10 cellular contexts compared by ENCODE assay signal in genomic region chr6:3612341-3613041, GRCh38.
A peak's percentile ranks its signal among the peaks of the same experiment; 100 is the strongest.
DNase-seq lines count a peak whose midpoint lies in the region; ATAC-seq and TF ChIP-seq lines count a peak whose summit lies in the region.
"Had no signal": no experiment of that assay in that cellular context is flagged by ENCODE, and none has a peak within 500 bp of the region (broad histone marks: within the 10 kb centered on the region; RNA-seq: fewer than 3 reads in every experiment).

No MANE protein-coding gene starts in this region.

- no peaks in the 10 kb centered on the region for H3K36me3 ChIP-seq in SJSA1

- H3K4me3 Mint-ChIP-seq in stimulated activated memory B cell treated with anti-CD40 and anti-IgM and Interleukin-4, amounts not matched to agents 10 μg/mL and 1 μg/mL and 100 μg/mL, for 72 hours = no peak overlapping the region

- H3K9me3 Mint-ChIP-seq in stimulated activated memory B cell treated with anti-CD40 and anti-IgM and Interleukin-4, amounts not matched to agents 10 μg/mL and 1 μg/mL and 100 μg/mL, for 72 hours = no peaks in the 10 kb centered on the region

- peak overlapping the region; percentile 62 for H3K27ac ChIP-seq in SJSA1

- no peaks in the 10 kb centered on the region for H3K27me3 ChIP-seq in SJSA1 (replicated peaks)

- no peak overlapping the region for H3K27ac Mint-ChIP-seq in stimulated activated memory B cell treated with anti-CD40 and anti-IgM and Interleukin-4, amounts not matched to agents 10 μg/mL and 1 μg/mL and 100 μg/mL, for 72 hours

- peaks cover 39% of the 10 kb centered on the region for H3K27me3 Mint-ChIP-seq in stimulated activated memory B cell treated with anti-CD40 and anti-IgM and Interleukin-4, amounts not matched to agents 10 μg/mL and 1 μg/mL and 100 μg/mL, for 72 hours

- CTCF ChIA-PET in AG04449 (lab: Yijun Ruan, JAX) = interaction anchor here (0.6 to 1.6 kb wide), 3 partner anchors 10 to 201 kb away, joined by 3 to 5 read pairs (median 4); no protein-coding TSS in a partner anchor

- no peak overlapping the region for H3K4me3 ChIP-seq in AG04449 (ENCODE audit: low read depth, low read length)
- H3K4me3 ChIP-seq in LNCaP clone FGC (ENCODE audit: low read depth, low read length) = no peak overlapping the region
- no peak overlapping the region for H3K4me3 ChIP-seq in SJSA1

- H3K4me1 ChIP-seq in SJSA1 (replicated peaks) = peaks cover 24% of the 10 kb centered on the region

- no peaks in the 10 kb centered on the region for H3K4me1 Mint-ChIP-seq in stimulated activated memory B cell treated with anti-CD40 and anti-IgM and Interleukin-4, amounts not matched to agents 10 μg/mL and 1 μg/mL and 100 μg/mL, for 72 hours

- POLR2A ChIA-PET in AG04449 (lab: Yijun Ruan, JAX) = interaction anchor here (0.7 kb wide), 1 partner anchor 94 kb away, joined by 3 read pairs; no protein-coding TSS in a partner anchor

- TF ChIP-seq CTCF in AG04449 (IDR thresholded peaks at IDR 0.05; ENCODE audit: insufficient read depth, low read length, missing control alignments) (no peak), LNCaP clone FGC (IDR thresholded peaks at IDR 0.05; ENCODE audit: control insufficient read depth, extremely low read depth, insufficient read depth) (no peak)

- H3K36me3 Mint-ChIP-seq in stimulated activated memory B cell treated with anti-CD40 and anti-IgM and Interleukin-4, amounts not matched to agents 10 μg/mL and 1 μg/mL and 100 μg/mL, for 72 hours = no peaks in the 10 kb centered on the region

- no peaks in the 10 kb centered on the region for H3K9me3 ChIP-seq in SJSA1 (replicated peaks)

- no peak for ATAC-seq in stimulated activated memory B cell treated with anti-CD40 and anti-IgM and Interleukin-4, amounts not matched to agents 10 μg/mL and 1 μg/mL and 100 μg/mL, for 72 hours

- DNase-seq in AG04449 (ENCODE audit: low read depth, low spot score) (peak; percentile 77), LNCaP clone FGC (ENCODE audit: low read depth) (peak; percentile 73), SJSA1 (ENCODE audit: low read depth in 1 of 2, low spot score in 2 of 2) (peak; percentile 63 to 80), hepatic stellate cell (ENCODE audit: low spot score) (peak; percentile 27), NCI-H526 (lab: John Stamatoyannopoulos, UW) (no peak), iPS-NIHi11 (ENCODE audit: low spot score) (no peak)
- DNase-seq in NK-92 treated with Interleukin-12 subunit alpha and Interleukin-12 subunit beta, amount 100 ng/mL, for 24 hours (lab: John Stamatoyannopoulos, UW) = no peak
- DNase-seq: activated CD4-positive, alpha-beta T cell treated with anti-CD3 and anti-CD28 coated beads, Interleukin-2, amount 50 U/mL, for 48 hours; foreskin melanocyte had no signal

Comparison
In these comparisons a context has a peak if more than half of its experiments do, and no peak if none do; other contexts are left out.
1. DNase-seq: peak in AG04449 (single experiment), LNCaP clone FGC (single experiment), SJSA1 (2 of 2) and hepatic stellate cell (single experiment); none in NK-92 treated with Interleukin-12 subunit alpha and Interleukin-12 subunit beta, amount 100 ng/mL, for 24 hours (single experiment), NCI-H526 (0 of 2) and iPS-NIHi11 (single experiment).